Comparison of ENCODE assay signal across 9 cellular contexts in the genomic region with DNA sequence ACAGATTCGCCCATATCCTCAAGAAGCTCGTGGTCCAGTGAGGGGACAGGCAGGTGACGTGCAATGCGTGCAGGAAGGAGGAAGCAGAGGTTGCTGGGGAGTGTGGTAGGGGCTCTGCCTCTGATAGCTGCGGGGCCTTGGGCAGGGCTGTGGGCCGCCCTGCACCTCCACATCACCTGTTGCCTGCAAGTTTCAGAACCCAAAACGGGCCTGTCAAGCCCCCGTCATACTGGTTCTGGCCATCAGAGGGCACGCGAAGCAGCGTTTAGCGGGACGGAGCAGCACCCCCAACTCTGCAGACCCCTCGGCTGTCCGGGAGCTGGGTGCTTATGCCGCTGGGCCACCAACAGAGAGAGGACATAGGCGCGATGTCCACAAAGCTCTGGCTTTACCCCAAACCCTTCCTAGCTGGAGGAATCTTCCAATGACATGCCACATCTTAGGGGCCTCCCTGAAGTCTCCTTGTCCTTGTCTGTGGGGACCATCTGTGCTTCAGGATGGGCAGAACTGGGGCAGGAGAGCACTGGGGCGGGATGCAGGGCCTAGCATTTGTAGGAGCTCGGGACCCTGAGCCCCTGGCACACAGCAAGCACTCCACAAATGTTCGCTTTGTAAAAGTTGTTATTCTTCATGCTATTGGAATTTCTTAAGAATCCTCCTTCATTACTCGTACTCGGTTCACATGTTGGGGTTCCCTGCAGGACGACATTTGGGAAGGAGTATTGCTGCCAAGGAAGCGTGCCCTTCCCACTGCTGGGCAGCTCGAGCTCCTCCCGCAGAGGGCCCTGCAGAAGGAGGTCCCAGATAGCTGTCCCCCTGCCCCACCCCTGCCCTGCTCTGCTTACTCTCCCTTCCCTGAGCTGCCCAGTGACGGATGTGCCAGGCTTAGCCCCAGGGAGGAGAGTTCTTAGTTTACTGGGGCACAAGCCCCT.
DNase-seq lines count a peak whose midpoint lies in the region; ATAC-seq, FAIRE-seq and TF ChIP-seq lines count a peak whose summit lies in the region.
"Had no signal": no experiment of that assay in that cellular context is flagged by ENCODE, and none has a peak within 500 bp of the region (broad histone marks: within the 10 kb centered on the region; RNA-seq: fewer than 3 reads in every experiment).

No MANE protein-coding gene starts in this region.

- POLR2A ChIA-PET in PC-9 (lab: Charles Lee; ENCODE audit: unreplicated experiment) = no interaction called here

- no peaks in the 10 kb centered on the region for H3K9me2 ChIP-seq in PC-9 (ENCODE audit: insufficient read depth)

- H3F3A ChIP-seq in neural progenitor cell (ENCODE audit: low read depth) = no peaks in the 10 kb centered on the region
- peaks cover 18% of the 10 kb centered on the region for H3F3A ChIP-seq in PC-9 (ENCODE audit: insufficient read depth, low read depth)

- H3K4me1 ChIP-seq in DND-41 (ENCODE audit: insufficient read depth, low read length) (no peaks in the 10 kb centered on the region), neural progenitor cell (no peaks in the 10 kb centered on the region), PC-9 (replicated peaks; ENCODE audit: insufficient read depth) (peaks cover 14% of the 10 kb centered on the region)

- no peaks in the 10 kb centered on the region for H3K36me3 ChIP-seq in DND-41 (ENCODE audit: insufficient read depth, low read length)
- H3K36me3 ChIP-seq in neural progenitor cell = no peaks in the 10 kb centered on the region
- no peaks in the 10 kb centered on the region for H3K36me3 ChIP-seq in PC-9 (ENCODE audit: low read depth)

- H2AFZ ChIP-seq in DND-41 (ENCODE audit: low read depth, low read length) (no peak overlapping the region), neural progenitor cell (replicated peaks) (peak overlapping the region; percentile 26), PC-9 (no peak overlapping the region)

- H3K9ac ChIP-seq in DND-41 (ENCODE audit: low read depth, low read length) = no peak overlapping the region
- H3K9ac ChIP-seq in neural progenitor cell = no peak overlapping the region

- no peak overlapping the region for H3K4me3 Mint-ChIP-seq in neural progenitor cell

- no peak overlapping the region for H3K4me3 ChIP-seq in DND-41 (ENCODE audit: low read depth in 1 of 2, low read length in 2 of 2)
- no peak overlapping the region for H3K4me3 ChIP-seq in neural progenitor cell
- no peak overlapping the region for H3K4me3 ChIP-seq in PC-9

- H3K9me3 ChIP-seq in DND-41 (ENCODE audit: insufficient read depth, low read length, severe bottlenecking) = no peaks in the 10 kb centered on the region
- H3K9me3 ChIP-seq in neural progenitor cell (ENCODE audit: low read depth) = no peaks in the 10 kb centered on the region
- H3K9me3 ChIP-seq in PC-9 (ENCODE audit: insufficient read depth, low read depth) = no peaks in the 10 kb centered on the region

- no peaks in the 10 kb centered on the region for H3K9me3 Mint-ChIP-seq in neural progenitor cell

- no TSS peak for BruUV-seq in PC-9 (replicated peaks; lab: Mats Ljungman, UMichigan)

- no peaks in the 10 kb centered on the region for H3K36me3 Mint-ChIP-seq in neural progenitor cell

- H3K27ac Mint-ChIP-seq in neural progenitor cell = no peak overlapping the region

- TF ChIP-seq CTCF in DND-41 (IDR thresholded peaks at IDR 0.05; ENCODE audit: borderline replicate concordance, extremely low read depth, low read length, poor library complexity, severe bottlenecking) (peak; percentile 42), neural progenitor cell (IDR thresholded peaks at IDR 0.05) (peak; percentile 66), PC-9 (conservative IDR thresholded peaks at IDR 0.05) (no peak)

- DNase-seq in DND-41 (peak; percentile 12), neural progenitor cell (ENCODE audit: low spot score) (peak; percentile 62), GM19239 (ENCODE audit: insufficient read length, low spot score) (no peak), NCI-H2171 (lab: John Stamatoyannopoulos, UW) (no peak), PC-9 (no peak), epidermal melanocyte (ENCODE audit: insufficient read length, low spot score) (no peak)
- DNase-seq in effector CD8-positive, alpha-beta T cell (lab: John Stamatoyannopoulos, UW) = peak; percentile 3

- H4K20me1 ChIP-seq in DND-41 (ENCODE audit: insufficient read depth, low read length) = peaks cover 4% of the 10 kb centered on the region; the same call in 1 of the 2 replicates
- H4K20me1 ChIP-seq in neural progenitor cell (ENCODE audit: low read depth) = no peaks in the 10 kb centered on the region
- H4K20me1 ChIP-seq in PC-9 (ENCODE audit: insufficient read depth) = no peaks in the 10 kb centered on the region

- intact Hi-C loops in PC-9 (cut with micrococcal nuclease; ENCODE audit: unreplicated experiment) = no loop called here

- H3K4me2 ChIP-seq in DND-41 (ENCODE audit: insufficient read depth, low read length) (no peak overlapping the region), neural progenitor cell (no peak overlapping the region), PC-9 (no peak overlapping the region)

- H3K27ac ChIP-seq in DND-41 (ENCODE audit: low read length) = no peak overlapping the region
- H3K27ac ChIP-seq in neural progenitor cell = no peak overlapping the region
- no peak overlapping the region for H3K27ac ChIP-seq in PC-9

- peaks cover 23% of the 10 kb centered on the region for H3K27me3 Mint-ChIP-seq in neural progenitor cell (ENCODE audit: insufficient read depth, low read depth)

- H3K27me3 ChIP-seq in DND-41 (ENCODE audit: insufficient read depth, low read length, poor library complexity) (peaks cover 9% of the 10 kb centered on the region), neural progenitor cell (peaks cover 7% of the 10 kb centered on the region), PC-9 (ENCODE audit: insufficient read depth, low read depth) (no peaks in the 10 kb centered on the region)

- no peaks in the 10 kb centered on the region for H3K79me2 ChIP-seq in DND-41 (ENCODE audit: insufficient read depth, low read length)
- H3K79me2 ChIP-seq in neural progenitor cell (ENCODE audit: low read depth) = no peaks in the 10 kb centered on the region
- H3K79me2 ChIP-seq in PC-9 (ENCODE audit: low read depth) = no peaks in the 10 kb centered on the region

- peaks cover 7% of the 10 kb centered on the region for H3K4me1 Mint-ChIP-seq in neural progenitor cell

- CTCF ChIA-PET in PC-9 (lab: Charles Lee) = interaction anchor here (1.0 to 1.1 kb wide), 2 partner anchors 32 to 98 kb away, joined by 3 to 4 read pairs; no protein-coding TSS in a partner anchor

- FAIRE-seq in GM19239 (lab: Jason Lieb, UNC) = no peak
- FAIRE-seq: colon had no signal

- ATAC-seq in DND-41 (ENCODE audit: insufficient read depth, low read depth) (peak; percentile 39; the same call in 1 of the 3 replicates), SK-N-SH treated with all-trans-retinoic acid at 6 μM for 48 hours (peak; percentile 36)

TF ChIP-seq in SK-N-SH treated with all-trans-retinoic acid at 6 μM for 48 hours, 23 proteins besides CTCF, POLR2A, EP300 and RAD21:
- TF ChIP-seq ZNF565 (CRISPR knock-in tag; conservative IDR thresholded peaks at IDR 0.05; ENCODE audit: low read depth) = no peak
- TF ChIP-seq, protein P1, sequence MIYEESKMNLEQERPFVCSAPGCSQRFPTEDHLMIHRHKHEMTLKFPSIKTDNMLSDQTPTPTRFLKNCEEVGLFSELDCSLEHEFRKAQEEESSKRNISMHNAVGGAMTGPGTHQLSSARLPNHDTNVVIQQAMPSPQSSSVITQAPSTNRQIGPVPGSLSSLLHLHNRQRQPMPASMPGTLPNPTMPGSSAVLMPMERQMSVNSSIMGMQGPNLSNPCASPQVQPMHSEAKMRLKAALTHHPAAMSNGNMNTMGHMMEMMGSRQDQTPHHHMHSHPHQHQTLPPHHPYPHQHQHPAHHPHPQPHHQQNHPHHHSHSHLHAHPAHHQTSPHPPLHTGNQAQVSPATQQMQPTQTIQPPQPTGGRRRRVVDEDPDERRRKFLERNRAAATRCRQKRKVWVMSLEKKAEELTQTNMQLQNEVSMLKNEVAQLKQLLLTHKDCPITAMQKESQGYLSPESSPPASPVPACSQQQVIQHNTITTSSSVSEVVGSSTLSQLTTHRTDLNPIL (CRISPR knock-in tag; IDR thresholded peaks at IDR 0.05; ENCODE audit: low read depth) = no peak
- TF ChIP-seq ZNF70 (CRISPR knock-in tag; IDR thresholded peaks at IDR 0.05) = no peak
- TF ChIP-seq ZC3H10 (CRISPR knock-in tag; IDR thresholded peaks at IDR 0.05) = no peak
- no peak for TF ChIP-seq ESRRG (CRISPR knock-in tag; IDR thresholded peaks at IDR 0.05)
- TF ChIP-seq, protein P2, sequence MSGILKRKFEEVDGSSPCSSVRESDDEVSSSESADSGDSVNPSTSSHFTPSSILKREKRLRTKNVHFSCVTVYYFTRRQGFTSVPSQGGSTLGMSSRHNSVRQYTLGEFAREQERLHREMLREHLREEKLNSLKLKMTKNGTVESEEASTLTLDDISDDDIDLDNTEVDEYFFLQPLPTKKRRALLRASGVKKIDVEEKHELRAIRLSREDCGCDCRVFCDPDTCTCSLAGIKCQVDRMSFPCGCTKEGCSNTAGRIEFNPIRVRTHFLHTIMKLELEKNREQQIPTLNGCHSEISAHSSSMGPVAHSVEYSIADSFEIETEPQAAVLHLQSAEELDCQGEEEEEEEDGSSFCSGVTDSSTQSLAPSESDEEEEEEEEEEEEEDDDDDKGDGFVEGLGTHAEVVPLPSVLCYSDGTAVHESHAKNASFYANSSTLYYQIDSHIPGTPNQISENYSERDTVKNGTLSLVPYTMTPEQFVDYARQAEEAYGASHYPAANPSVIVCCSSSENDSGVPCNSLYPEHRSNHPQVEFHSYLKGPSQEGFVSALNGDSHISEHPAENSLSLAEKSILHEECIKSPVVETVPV (CRISPR knock-in tag; IDR thresholded peaks at IDR 0.05) = no peak
- no peak for TF ChIP-seq PPARA (CRISPR knock-in tag; IDR thresholded peaks at IDR 0.05; ENCODE audit: borderline replicate concordance)
- TF ChIP-seq RARB (CRISPR knock-in tag; IDR thresholded peaks at IDR 0.05) = no peak
- TF ChIP-seq SNAI2 (CRISPR knock-in tag; IDR thresholded peaks at IDR 0.05) = no peak

Comparison
In these comparisons a context has a peak if more than half of its experiments do, and no peak if none do; other contexts are left out.
1. DNase-seq: peak in DND-41 (single experiment), effector CD8-positive, alpha-beta T cell (single experiment) and neural progenitor cell (single experiment); none in GM19239 (single experiment), NCI-H2171 (single experiment), PC-9 (0 of 2) and epidermal melanocyte (single experiment).